Comparison of ENCODE assay signal across 33 cellular contexts in the genomic region with DNA sequence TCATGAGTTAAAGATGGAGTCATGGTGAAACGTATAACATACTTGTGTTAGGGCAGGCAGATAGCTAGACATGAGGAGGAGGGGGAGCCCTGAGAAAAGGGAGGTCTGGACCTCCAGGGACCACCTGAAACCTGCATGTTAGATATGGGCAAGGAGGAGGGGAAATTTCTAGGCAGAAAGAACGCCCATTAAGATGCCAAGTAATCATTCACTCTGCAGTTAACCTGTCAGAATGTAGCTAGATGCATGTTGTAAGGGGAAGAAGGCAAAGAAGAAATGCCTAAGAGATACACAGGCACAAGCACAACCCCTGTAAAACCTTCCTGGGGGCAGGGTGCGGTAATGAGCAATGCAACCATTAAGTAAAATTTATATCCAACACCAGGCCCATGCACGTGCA.
"Had no signal": no experiment of that assay in that cellular context is flagged by ENCODE, and none has a peak within 500 bp of the region (broad histone marks: within the 10 kb centered on the region; RNA-seq: fewer than 3 reads in every experiment).

No MANE protein-coding gene starts in this region.

- H3K4me1 Mint-ChIP-seq: activated CD4-positive, alpha-beta T cell treated with anti-CD3 and anti-CD28 coated beads for 36 hours; activated CD4-positive, alpha-beta T cell treated with anti-CD3 and anti-CD28 coated beads, Interleukin-2, amount 10 ng/mL, durations not matched to agents 24 days and 14 days; activated CD8-positive, alpha-beta memory T cell treated with anti-CD3 and anti-CD28 coated beads, Interleukin-2, amount 10 ng/mL, durations not matched to agents 7 days and 5 days; activated naive CD4-positive, alpha-beta T cell treated with anti-CD3 and anti-CD28 coated beads, Interleukin-2, amount 50 U/mL, for 24 hours; activated naive CD8-positive, alpha-beta T cell treated with anti-CD3 and anti-CD28 coated beads for 36 hours; activated naive CD8-positive, alpha-beta T cell treated with anti-CD3 and anti-CD28 coated beads, Interleukin-2, amount 50 U/mL, for 24 hours had no signal

- ATAC-seq: activated CD4-positive, alpha-beta T cell treated with anti-CD3 and anti-CD28 coated beads for 36 hours; activated CD8-positive, alpha-beta memory T cell treated with anti-CD3 and anti-CD28 coated beads, Interleukin-2, amount 10 ng/mL, durations not matched to agents 7 days and 5 days; activated CD8-positive, alpha-beta T cell treated with anti-CD3 and anti-CD28 coated beads, Interleukin-2, amount 10 ng/mL, durations not matched to agents 7 days and 5 days; activated naive CD8-positive, alpha-beta T cell treated with anti-CD3 and anti-CD28 coated beads, Interleukin-2, amount 50 U/mL, for 24 hours; gastroesophageal sphincter had no signal

- H3K27ac ChIP-seq: adrenal gland, breast epithelium, colonic mucosa, esophagus squamous epithelium, gastroesophageal sphincter had no signal

- H3K27ac Mint-ChIP-seq: activated CD4-positive, alpha-beta memory T cell treated with anti-CD3 and anti-CD28 coated beads for 36 hours; activated CD4-positive, alpha-beta T cell treated with anti-CD3 and anti-CD28 coated beads for 36 hours; activated CD4-positive, alpha-beta T cell treated with anti-CD3 and anti-CD28 coated beads, Interleukin-2, amount 10 ng/mL, durations not matched to agents 24 days and 14 days; activated CD8-positive, alpha-beta memory T cell treated with anti-CD3 and anti-CD28 coated beads, Interleukin-2, amount 10 ng/mL, durations not matched to agents 7 days and 5 days; activated CD8-positive, alpha-beta T cell treated with anti-CD3 and anti-CD28 coated beads, Interleukin-2, amount 10 ng/mL, durations not matched to agents 7 days and 5 days; activated naive CD4-positive, alpha-beta T cell treated with anti-CD3 and anti-CD28 coated beads for 36 hours; activated naive CD4-positive, alpha-beta T cell treated with anti-CD3 and anti-CD28 coated beads, Interleukin-2, amount 50 U/mL, for 24 hours; activated naive CD8-positive, alpha-beta T cell treated with anti-CD3 and anti-CD28 coated beads for 36 hours; activated naive CD8-positive, alpha-beta T cell treated with anti-CD3 and anti-CD28 coated beads, Interleukin-2, amount 50 U/mL, for 24 hours; activated T-helper 1 cell treated with anti-CD3 and anti-CD28 coated beads, Interleukin-12 subunit alpha, Interleukin-12 subunit beta, Interleukin-2, Interleukin-4 antibody, amounts not matched to agents 30 ng/mL and 10 ng/mL and 1 ng/mL, durations not matched to agents 14 hours and 24 hours and 36 hours; activated T-helper 2 cell treated with anti-CD3 and anti-CD28 coated beads, Interferon-gamma antibody, Interleukin-2, Interleukin-4, amounts not matched to agents 10 μg/mL and 5 μg/mL and 100 μg/mL, durations not matched to agents 14 hours and 24 hours and 36 hours had no signal

- FAIRE-seq: endometrium, endothelial cell of umbilical vein had no signal

- H3K9me3 ChIP-seq: adrenal gland, breast epithelium, colonic mucosa, esophagus squamous epithelium, gastroesophageal sphincter had no signal

- DNase-seq: activated CD4-positive, alpha-beta memory T cell treated with anti-CD3 and anti-CD28 coated beads for 36 hours; activated CD4-positive, alpha-beta T cell treated with anti-CD3 and anti-CD28 coated beads for 36 hours; activated CD4-positive, alpha-beta T cell treated with anti-CD3 and anti-CD28 coated beads, Interleukin-2, amount 10 ng/mL, durations not matched to agents 24 days and 14 days; activated CD4-positive, CD25-positive, alpha-beta regulatory T cell; activated CD4-positive, CD25-positive, alpha-beta regulatory T cell treated with anti-CD3 and anti-CD28 coated beads, Interleukin-2, amount 50 U/mL, for 72 hours; activated CD8-positive, alpha-beta memory T cell treated with anti-CD3 and anti-CD28 coated beads, Interleukin-2, amount 10 ng/mL, durations not matched to agents 7 days and 5 days; activated CD8-positive, alpha-beta memory T cell treated with anti-CD3 and anti-CD28 coated beads, Interleukin-2, amount 50 U/mL, for 4 hours; activated CD8-positive, alpha-beta T cell treated with anti-CD3 and anti-CD28 coated beads, Interleukin-2, amount 10 ng/mL, durations not matched to agents 7 days and 5 days; activated effector memory CD4-positive, alpha-beta T cell treated with anti-CD3 and anti-CD28 coated beads, Interleukin-2, amount 50 U/mL, for 16 hours; activated naive CD4-positive, alpha-beta T cell treated with anti-CD3 and anti-CD28 coated beads for 36 hours; activated naive CD8-positive, alpha-beta T cell treated with anti-CD3 and anti-CD28 coated beads for 36 hours; activated naive CD8-positive, alpha-beta T cell treated with anti-CD3 and anti-CD28 coated beads, Interleukin-2, amount 50 U/mL, for 24 hours; activated T-cell treated with anti-CD3 and anti-CD28 coated beads, Interleukin-2, amount 50 U/mL, for 1 hour; activated T-cell treated with anti-CD3 and anti-CD28 coated beads, Interleukin-2, amount 50 U/mL, for 48 hours; adrenal gland; amygdala; aorta; central memory CD4-positive, alpha-beta T cell; cerebellar nuclear complex; colonic mucosa; effector CD8-positive, alpha-beta T cell; esophagus squamous epithelium; foreskin melanocyte; T-helper 2 cell had no signal

- H3K4me3 ChIP-seq: adrenal gland, breast epithelium, cardiac muscle cell, colonic mucosa, esophagus squamous epithelium, gastroesophageal sphincter had no signal

- H3K36me3 ChIP-seq: adrenal gland, breast epithelium, cardiac muscle cell, colonic mucosa, esophagus squamous epithelium, gastroesophageal sphincter had no signal

- H3K36me3 Mint-ChIP-seq: activated CD4-positive, alpha-beta memory T cell treated with anti-CD3 and anti-CD28 coated beads for 36 hours; activated CD8-positive, alpha-beta memory T cell treated with anti-CD3 and anti-CD28 coated beads, Interleukin-2, amount 10 ng/mL, durations not matched to agents 7 days and 5 days; activated naive CD4-positive, alpha-beta T cell treated with anti-CD3 and anti-CD28 coated beads, Interleukin-2, amount 50 U/mL, for 24 hours; activated naive CD8-positive, alpha-beta T cell treated with anti-CD3 and anti-CD28 coated beads for 36 hours; brain had no signal

- H3K4me1 ChIP-seq: adrenal gland, breast epithelium, colonic mucosa, esophagus squamous epithelium, gastroesophageal sphincter had no signal

- H3K27me3 Mint-ChIP-seq: activated CD4-positive, alpha-beta memory T cell treated with anti-CD3 and anti-CD28 coated beads for 36 hours; activated CD4-positive, alpha-beta T cell treated with anti-CD3 and anti-CD28 coated beads for 36 hours; activated CD4-positive, alpha-beta T cell treated with anti-CD3 and anti-CD28 coated beads, Interleukin-2, amount 10 ng/mL, durations not matched to agents 24 days and 14 days; activated CD8-positive, alpha-beta memory T cell treated with anti-CD3 and anti-CD28 coated beads, Interleukin-2, amount 10 ng/mL, durations not matched to agents 7 days and 5 days; activated naive CD4-positive, alpha-beta T cell treated with anti-CD3 and anti-CD28 coated beads, Interleukin-2, amount 50 U/mL, for 24 hours; activated naive CD8-positive, alpha-beta T cell treated with anti-CD3 and anti-CD28 coated beads for 36 hours; activated naive CD8-positive, alpha-beta T cell treated with anti-CD3 and anti-CD28 coated beads, Interleukin-2, amount 50 U/mL, for 24 hours had no signal

- H3K4me3 Mint-ChIP-seq: activated CD4-positive, alpha-beta memory T cell treated with anti-CD3 and anti-CD28 coated beads for 36 hours; activated CD4-positive, alpha-beta T cell treated with anti-CD3 and anti-CD28 coated beads for 36 hours; activated CD4-positive, alpha-beta T cell treated with anti-CD3 and anti-CD28 coated beads, Interleukin-2, amount 10 ng/mL, durations not matched to agents 24 days and 14 days; activated CD8-positive, alpha-beta memory T cell treated with anti-CD3 and anti-CD28 coated beads, Interleukin-2, amount 10 ng/mL, durations not matched to agents 7 days and 5 days; activated CD8-positive, alpha-beta T cell treated with anti-CD3 and anti-CD28 coated beads, Interleukin-2, amount 10 ng/mL, durations not matched to agents 7 days and 5 days; activated naive CD4-positive, alpha-beta T cell treated with anti-CD3 and anti-CD28 coated beads for 36 hours; activated naive CD4-positive, alpha-beta T cell treated with anti-CD3 and anti-CD28 coated beads, Interleukin-2, amount 50 U/mL, for 24 hours; activated naive CD8-positive, alpha-beta T cell treated with anti-CD3 and anti-CD28 coated beads for 36 hours; activated naive CD8-positive, alpha-beta T cell treated with anti-CD3 and anti-CD28 coated beads, Interleukin-2, amount 50 U/mL, for 24 hours; activated T-helper 1 cell treated with anti-CD3 and anti-CD28 coated beads, Interleukin-12 subunit alpha, Interleukin-12 subunit beta, Interleukin-2, Interleukin-4 antibody, amounts not matched to agents 30 ng/mL and 10 ng/mL and 1 ng/mL, durations not matched to agents 14 hours and 24 hours and 36 hours; brain had no signal

- H3K9me3 Mint-ChIP-seq: activated naive CD8-positive, alpha-beta T cell treated with anti-CD3 and anti-CD28 coated beads for 36 hours; brain had no signal

- H3K27me3 ChIP-seq: adrenal gland, breast epithelium, cardiac muscle cell, colonic mucosa, esophagus squamous epithelium, gastroesophageal sphincter had no signal
